ENCODE assay signal across 8 cellular contexts in genomic region chr1:150621497-150622113, GRCh38. TPM values are rescaled to one million over a fixed set of nuclear protein-coding genes. Genes with fewer than 3 reads are reported as not detected.
DNase-seq lines count a peak whose midpoint lies in the region; ATAC-seq, FAIRE-seq and TF ChIP-seq lines count a peak whose summit lies in the region.

No MANE protein-coding gene starts in this region.

- H3K9me3 ChIP-seq in WERI-Rb-1 (ENCODE audit: severe bottlenecking), result no peaks in the 10 kb centered on the region

- TF ChIP-seq CTCF in D721Med (IDR thresholded peaks at IDR 0.05; ENCODE audit: insufficient read depth, missing control alignments) (peak; percentile 71), WERI-Rb-1 (IDR thresholded peaks at IDR 0.05; ENCODE audit: low read depth, low read length) (peak; percentile 67), coronary artery (IDR thresholded peaks at IDR 0.05) (peak; percentile 28), mesothelial cell of epicardium (IDR thresholded peaks at IDR 0.05; ENCODE audit: unreplicated experiment) (peak; percentile 79)

- peaks cover 88% of the 10 kb centered on the region for H3K36me3 ChIP-seq in WERI-Rb-1

- no peak for FAIRE-seq in D721Med (lab: Jason Lieb, UNC)

- DNase-seq in D721Med (ENCODE audit: insufficient read length, low spot score), result no peak
- peak; percentile 37 for DNase-seq in Jurkat, Clone E6-1 (ENCODE audit: low read depth, low spot score)
- peak; percentile 47 for DNase-seq in WERI-Rb-1
- DNase-seq in coronary artery (ENCODE audit: low spot score), result no peak
- no peak for DNase-seq in mesothelial cell of epicardium (ENCODE audit: low spot score in 2 of 2, unreplicated experiment in 2 of 2)
- peak; percentile 34 to 51 for DNase-seq in stimulated activated naive CD8-positive, alpha-beta T cell treated with anti-CD3 and anti-CD28 coated beads, Interleukin-15, amount 100 ng/mL, for 72 hours
- DNase-seq in NCI-H2107 treated with DMSO at 0.1 percent for 48 hours (lab: John Stamatoyannopoulos, UW; ENCODE audit: unreplicated experiment), result no peak

- H3K27me3 ChIP-seq in WERI-Rb-1 (ENCODE audit: insufficient read depth, low read depth, severe bottlenecking), result no peaks in the 10 kb centered on the region

- no peak overlapping the region for H3K4me3 ChIP-seq in Jurkat, Clone E6-1 (ENCODE audit: low read length)
- H3K4me3 ChIP-seq in WERI-Rb-1 (ENCODE audit: low read depth, low read length), result no peak overlapping the region
- H3K4me3 ChIP-seq in coronary artery, result no peak overlapping the region

- H3K4me3 Mint-ChIP-seq in mesothelial cell of epicardium, result no peak overlapping the region
- peak overlapping the region in 1 of 2 donors; percentile 36 for H3K4me3 Mint-ChIP-seq in stimulated activated naive CD8-positive, alpha-beta T cell treated with anti-CD3 and anti-CD28 coated beads, Interleukin-15, amount 100 ng/mL, for 72 hours

- ATAC-seq in stimulated activated naive CD8-positive, alpha-beta T cell treated with anti-CD3 and anti-CD28 coated beads, Interleukin-15, amount 100 ng/mL, for 72 hours, result no peak
- ATAC-seq in HG03521 (IDR thresholded peaks at IDR 0.05; ENCODE audit: unreplicated experiment), result no peak

- H3K36me3 Mint-ChIP-seq in mesothelial cell of epicardium, result peaks cover 40% of the 10 kb centered on the region

- H3K27ac ChIP-seq in WERI-Rb-1 (no peak overlapping the region), coronary artery (peak overlapping the region; percentile 44 to 86)

- H3K9me3 Mint-ChIP-seq in mesothelial cell of epicardium, result no peaks in the 10 kb centered on the region
- no peaks in the 10 kb centered on the region for H3K9me3 Mint-ChIP-seq in stimulated activated naive CD8-positive, alpha-beta T cell treated with anti-CD3 and anti-CD28 coated beads, Interleukin-15, amount 100 ng/mL, for 72 hours

- peaks cover 27% of the 10 kb centered on the region for H3K4me1 Mint-ChIP-seq in mesothelial cell of epicardium
- peaks cover 68% of the 10 kb centered on the region for H3K4me1 Mint-ChIP-seq in stimulated activated naive CD8-positive, alpha-beta T cell treated with anti-CD3 and anti-CD28 coated beads, Interleukin-15, amount 100 ng/mL, for 72 hours

- H3K27ac Mint-ChIP-seq in mesothelial cell of epicardium, result peak overlapping the region; percentile 44
- H3K27ac Mint-ChIP-seq in stimulated activated naive CD8-positive, alpha-beta T cell treated with anti-CD3 and anti-CD28 coated beads, Interleukin-15, amount 100 ng/mL, for 72 hours, result peak overlapping the region; percentile 36 to 76

- H3K27me3 Mint-ChIP-seq in mesothelial cell of epicardium (ENCODE audit: low read depth), result no peaks in the 10 kb centered on the region
- no peaks in the 10 kb centered on the region for H3K27me3 Mint-ChIP-seq in stimulated activated naive CD8-positive, alpha-beta T cell treated with anti-CD3 and anti-CD28 coated beads, Interleukin-15, amount 100 ng/mL, for 72 hours

RNA-seq across cellular contexts. Expression of gene ENSA, which starts 7.8 kb away (rescaled TPM):
- polyA plus RNA-seq in Jurkat, Clone E6-1 (2012; ENCODE audit: insufficient read depth, insufficient read length), result 247 TPM
- 115 to 117 TPM (median 117 TPM) in 3 replicates for total RNA-seq in mesothelial cell of epicardium

RNA-seq across cellular contexts. Expression of gene MCL1, which starts 42.2 kb away (rescaled TPM):
- polyA plus RNA-seq in Jurkat, Clone E6-1 (2012; ENCODE audit: insufficient read depth, insufficient read length), result 64.4 TPM
- total RNA-seq in mesothelial cell of epicardium, result 257 to 268 TPM (median 262 TPM) in 3 replicates

Comparison
In these comparisons a context has a peak if more than half of its experiments do, and no peak if none do; other contexts are left out.
1. DNase-seq: peak in Jurkat, Clone E6-1 (single experiment), WERI-Rb-1 (single experiment) and stimulated activated naive CD8-positive, alpha-beta T cell treated with anti-CD3 and anti-CD28 coated beads, Interleukin-15, amount 100 ng/mL, for 72 hours (2 of 2); none in D721Med (single experiment), coronary artery (single experiment), mesothelial cell of epicardium (0 of 2) and NCI-H2107 treated with DMSO at 0.1 percent for 48 hours (single experiment).
2. CTCF ChIP-seq: peak in every context shown above with its lines; median percentile 79 in mesothelial cell of epicardium; 71 in D721Med; 67 in WERI-Rb-1; 28 in coronary artery.